Comparison of ENCODE assay signal across 1 cellular context in genomic region chr19:7953060-7953459, GRCh38.
TF ChIP-seq lines count a peak whose summit lies in the region.

No MANE protein-coding gene starts in this region.

TF ChIP-seq in endothelial cell of umbilical vein, 7 proteins besides CTCF, POLR2A, EP300 and RAD21:
- TF ChIP-seq GATA2 (IDR thresholded peaks at IDR 0.05; ENCODE audit: insufficient read depth, insufficient read length, low read depth, low read length) (no peak), JUN (IDR thresholded peaks at IDR 0.05; ENCODE audit: borderline replicate concordance, insufficient read depth, insufficient read length, low read depth) (no peak), POLR2AphosphoS5 (IDR thresholded peaks at IDR 0.05; ENCODE audit: insufficient read depth, low read depth, low read length) (no peak), EZH2 (IDR thresholded peaks at IDR 0.05; ENCODE audit: borderline replicate concordance, low read depth, low read length, severe bottlenecking) (no peak), MAX (IDR thresholded peaks at IDR 0.05; ENCODE audit: insufficient read depth, insufficient read length) (no peak), FOS (IDR thresholded peaks at IDR 0.05; ENCODE audit: borderline replicate concordance, insufficient read depth, low read length) (no peak), MYC (IDR thresholded peaks at IDR 0.05; ENCODE audit: low read depth, low read length) (no peak)
